ENCODE assay signal across 1 cellular context in genomic region chr1:89904219-89904980, GRCh38.
TF ChIP-seq lines count a peak whose summit lies in the region.

No MANE protein-coding gene starts in this region.

TF ChIP-seq in K562, 482 proteins besides CTCF, POLR2A, EP300 and RAD21 (continued from another document and continues in another):
- TF ChIP-seq TCF15 (CRISPR knock-in tag; IDR thresholded peaks at IDR 0.05) = no peak
- TF ChIP-seq ILK (tag; IDR thresholded peaks at IDR 0.05; ENCODE audit: borderline replicate concordance, low read depth) = no peak
- TF ChIP-seq TSHZ1 (CRISPR knock-in tag; IDR thresholded peaks at IDR 0.05) = no peak
- no peak for TF ChIP-seq PHB (CRISPR knock-in tag; IDR thresholded peaks at IDR 0.05)
- TF ChIP-seq KLF16 (IDR thresholded peaks at IDR 0.05) = peak; percentile 46; the same call in 1 of the 2 replicates
- no peak for TF ChIP-seq ZNF764 (CRISPR knock-in tag; IDR thresholded peaks at IDR 0.05; ENCODE audit: low read depth)
- TF ChIP-seq ZNF398 (CRISPR knock-in tag; IDR thresholded peaks at IDR 0.05) = no peak
- TF ChIP-seq SMARCA4 (IDR thresholded peaks at IDR 0.05) = peak; percentile 68
- no peak for TF ChIP-seq NCOA4 (IDR thresholded peaks at IDR 0.05; ENCODE audit: partially characterized antibody)
- peak; percentile 56 for TF ChIP-seq TCF3 (CRISPR knock-in tag; IDR thresholded peaks at IDR 0.05)
- TF ChIP-seq HDAC8 (tag; IDR thresholded peaks at IDR 0.05) = no peak
- TF ChIP-seq MEF2A (IDR thresholded peaks at IDR 0.05; ENCODE audit: control insufficient read depth, low read depth, low read length) = no peak
- TF ChIP-seq PRMT5 (CRISPR knock-in tag; IDR thresholded peaks at IDR 0.05) = no peak
- TF ChIP-seq ZBTB11 (CRISPR knock-in tag; IDR thresholded peaks at IDR 0.05) = peak in 1 of 3 experiments; percentile 41; a peak in 1 of 6 replicates
- TF ChIP-seq ZBTB7A (IDR thresholded peaks at IDR 0.05; ENCODE audit: borderline replicate concordance, control insufficient read depth, low read depth, low read length) = no peak
- TF ChIP-seq NR2C2 (CRISPR knock-in tag; IDR thresholded peaks at IDR 0.05) = no peak
- peak; percentile 39; the same call in 1 of the 2 replicates for TF ChIP-seq NR2C2 (tag; IDR thresholded peaks at IDR 0.05)
- TF ChIP-seq NKRF (IDR thresholded peaks at IDR 0.05; ENCODE audit: borderline replicate concordance) = no peak
- TF ChIP-seq HOXB6 (CRISPR knock-in tag; IDR thresholded peaks at IDR 0.05; ENCODE audit: borderline replicate concordance) = no peak
- no peak for TF ChIP-seq GTF2B (IDR thresholded peaks at IDR 0.05; ENCODE audit: extremely low read depth, insufficient read length)
- TF ChIP-seq SRF (CRISPR knock-in tag; IDR thresholded peaks at IDR 0.05) = peak; percentile 18 to 86; a peak in 3 of 4 replicates
- no peak for TF ChIP-seq ZNF224 (CRISPR knock-in tag; IDR thresholded peaks at IDR 0.05)
- TF ChIP-seq ZNF717 (CRISPR knock-in tag; IDR thresholded peaks at IDR 0.05) = no peak
- no peak for TF ChIP-seq L3MBTL2 (IDR thresholded peaks at IDR 0.05)
- TF ChIP-seq ATF1 (CRISPR knock-in tag; IDR thresholded peaks at IDR 0.05) = no peak
- no peak for TF ChIP-seq ATF1 (tag; IDR thresholded peaks at IDR 0.05)
- no peak for TF ChIP-seq MCM5 (IDR thresholded peaks at IDR 0.05; ENCODE audit: low read depth)
- TF ChIP-seq SIN3A (IDR thresholded peaks at IDR 0.05; ENCODE audit: borderline replicate concordance in 2 of 2, control insufficient read depth in 1 of 2, low read depth in 2 of 2, low read length in 2 of 2) = no peak
- TF ChIP-seq IFI16 (CRISPR knock-in tag; IDR thresholded peaks at IDR 0.05) = no peak
- TF ChIP-seq KHSRP (IDR thresholded peaks at IDR 0.05) = no peak
- peak; percentile 69; the same call in 1 of the 2 replicates for TF ChIP-seq ZNF592 (IDR thresholded peaks at IDR 0.05)
- TF ChIP-seq HDAC2 (IDR thresholded peaks at IDR 0.05) = no peak
- TF ChIP-seq ZNF644 (tag; IDR thresholded peaks at IDR 0.05; ENCODE audit: low read depth) = 0 out of 2 replicates have a peak, but pooled peaks have one; percentile 48
- TF ChIP-seq DACH1 (IDR thresholded peaks at IDR 0.05; ENCODE audit: partially characterized antibody) = no peak
- no peak for TF ChIP-seq NR2C1 (IDR thresholded peaks at IDR 0.05)
- TF ChIP-seq NR2C1 (tag; IDR thresholded peaks at IDR 0.05) = no peak
- TF ChIP-seq ZNF77 (CRISPR knock-in tag; IDR thresholded peaks at IDR 0.05) = no peak
- peak; percentile 16; the same call in 1 of the 2 replicates for TF ChIP-seq NCOR1 (IDR thresholded peaks at IDR 0.05)
- no peak for TF ChIP-seq E2F6 (IDR thresholded peaks at IDR 0.05; ENCODE audit: borderline replicate concordance in 1 of 2, extremely low read depth in 1 of 2, insufficient read depth in 1 of 2, insufficient read length in 1 of 2, low read depth in 1 of 2, low read length in 1 of 2, poor library complexity in 1 of 2, severe bottlenecking in 1 of 2)
- TF ChIP-seq ZBTB43 (CRISPR knock-in tag; IDR thresholded peaks at IDR 0.05) = no peak
- no peak for TF ChIP-seq FOXM1 (IDR thresholded peaks at IDR 0.05; ENCODE audit: low read depth)
- no peak for TF ChIP-seq FOXM1 (CRISPR knock-in tag; IDR thresholded peaks at IDR 0.05; ENCODE audit: low read depth)
- no peak for TF ChIP-seq E2F1 (CRISPR knock-in tag; IDR thresholded peaks at IDR 0.05)
